Comparison of ENCODE assay signal across 8 cellular contexts in genomic region chr9:137077010-137077747, GRCh38. TPM values are rescaled to one million over a fixed set of nuclear protein-coding genes. Genes with fewer than 3 reads are reported as not detected.
DNase-seq lines count a peak whose midpoint lies in the region; ATAC-seq and TF ChIP-seq lines count a peak whose summit lies in the region.

UAP1L1 (plus strand) TSS chr9:137077517; CDS start chr9:137077533, 16 bp downstream.

- H3K4me2 ChIP-seq in mammary epithelial cell (ENCODE audit: insufficient read depth, low read depth, low read length) (peak within 1 kb of the TSS; percentile 92), skeletal muscle satellite cell (ENCODE audit: low read length) (peak within 1 kb of the TSS; percentile 91)

- DNase-seq in AG04449 (ENCODE audit: low read depth, low spot score) (no peak), T-helper 2 cell (peak in 3 of 5 experiments; percentile 51 to 69 (median 65)), mammary epithelial cell (no peak), iPS-NIHi11 (ENCODE audit: low spot score) (peak; percentile 55)

- intact Hi-C loops in mammary epithelial cell (cut with micrococcal nuclease), result no loop called here

- in situ Hi-C loops in mammary epithelial cell (cut with MboI; ENCODE audit: low sequenced_read_pairs in 2 of 2), result no loop called here

- BruUV-seq in mammary epithelial cell (replicated peaks; lab: Mats Ljungman, UMichigan), result no TSS peak

- no peaks in the 10 kb centered on the region for H3K9me3 ChIP-seq in mammary epithelial cell (replicated peaks; ENCODE audit: insufficient read depth, low read length)
- no peaks in the 10 kb centered on the region for H3K9me3 ChIP-seq in skeletal muscle satellite cell (replicated peaks; ENCODE audit: low read length)

- CTCF ChIA-PET in AG04449 (lab: Yijun Ruan, JAX) (interaction anchor here (0.7 to 17.0 kb wide), 7 partner anchors 9 to 150 kb away, joined by 3 to 208 read pairs (median 3); partner anchors contain the start of genes MAN1B1, NPDC1, RNF224 and SAPCD2), mammary epithelial cell (lab: Charles Lee; ENCODE audit: low non-redundant PET) (interaction anchor here (0.5 kb wide), 1 partner anchor 31 kb away, joined by 3 read pairs; the partner anchor contains the start of gene NPDC1)

- 69% methylated on average over 6 of the region's 87 CpGs for WGBS in mammary epithelial cell (ENCODE audit: low coverage, missing lambda C conversion rate)

- H3K79me2 ChIP-seq in mammary epithelial cell (ENCODE audit: insufficient read depth, low read length), result no peaks in the 10 kb centered on the region

- H3K36me3 ChIP-seq in mammary epithelial cell (ENCODE audit: insufficient read depth, low read length) (no peaks in the 10 kb centered on the region), skeletal muscle satellite cell (ENCODE audit: insufficient read depth, low read length) (peaks cover 31% of the 10 kb centered on the region)

- no peaks in the 10 kb centered on the region for H3K27me3 ChIP-seq in mammary epithelial cell (ENCODE audit: insufficient read depth, low read length)
- H3K27me3 ChIP-seq in skeletal muscle satellite cell (ENCODE audit: control insufficient read depth, insufficient read depth, low read length), result no peaks in the 10 kb centered on the region

- peak within 1 kb of the TSS; percentile 68 for H3K4me3 ChIP-seq in AG04449 (ENCODE audit: low read depth, low read length)
- peak within 1 kb of the TSS; percentile 56 to 79 (median 61) for H3K4me3 ChIP-seq in mammary epithelial cell (replicated peaks in 1 of 3; ENCODE audit: insufficient read depth in 1 of 3, low read depth in 2 of 3, low read length in 3 of 3)
- H3K4me3 ChIP-seq in skeletal muscle satellite cell (ENCODE audit: low read length), result peak within 1 kb of the TSS; percentile 91

- TF ChIP-seq CTCF in AG04449 (IDR thresholded peaks at IDR 0.05; ENCODE audit: insufficient read depth, low read length, missing control alignments), result no peak
- TF ChIP-seq CTCF in mammary epithelial cell (conservative IDR thresholded peaks at IDR 0.05 in 1 of 2, IDR thresholded peaks at IDR 0.05 in 1 of 2; ENCODE audit: extremely low read depth in 1 of 2, insufficient read depth in 1 of 2, low read depth in 1 of 2, low read length in 2 of 2), result no peak

- no peak within 1 kb of the TSS for H3K27ac ChIP-seq in mammary epithelial cell (ENCODE audit: insufficient read depth, low read depth, low read length)

- ATAC-seq in GM18861 (IDR thresholded peaks at IDR 0.05; ENCODE audit: unreplicated experiment) (peak; percentile 44), HG03571 (IDR thresholded peaks at IDR 0.05; ENCODE audit: unreplicated experiment) (peak; percentile 60), HG02870 (IDR thresholded peaks at IDR 0.05; ENCODE audit: unreplicated experiment) (no peak)

- no peaks in the 10 kb centered on the region for H4K20me1 ChIP-seq in mammary epithelial cell (ENCODE audit: insufficient read depth, low read length)

- peak within 1 kb of the TSS; percentile 70 for H2AFZ ChIP-seq in mammary epithelial cell (ENCODE audit: low read depth, low read length)

- H3K9ac ChIP-seq in mammary epithelial cell (ENCODE audit: insufficient read depth, low read length) (no peak within 1 kb of the TSS), skeletal muscle satellite cell (ENCODE audit: low read depth, low read length) (peak within 1 kb of the TSS; percentile 84)

- POLR2A ChIA-PET in AG04449 (lab: Yijun Ruan, JAX), result interaction anchor here (0.7 to 2.7 kb wide), 2 partner anchors 9 kb away, joined by 3 to 16 read pairs; partner anchors contain the start of gene MAN1B1

- H3K4me1 ChIP-seq in mammary epithelial cell (ENCODE audit: insufficient read depth, low read length), result peaks cover 10% of the 10 kb centered on the region
- peaks cover 12% of the 10 kb centered on the region for H3K4me1 ChIP-seq in skeletal muscle satellite cell (ENCODE audit: control insufficient read depth, insufficient read depth, low read length)

- dilution Hi-C loops in mammary epithelial cell (cut with HindIII; ENCODE audit: low sequenced_read_pairs), result no loop called here

RNA-seq across cellular contexts. Expression of gene UAP1L1, which starts in this region (rescaled TPM):
- 1 to 10 TPM; 5.3 to 7.5 TPM for total RNA-seq in mammary epithelial cell
- 3.9 TPM for polyA plus RNA-seq in mammary epithelial cell
- 14.2 TPM for polyA minus RNA-seq in mammary epithelial cell
- total RNA-seq in skeletal muscle satellite cell (2012; rRNA removed), result 13.2 and 13.5 TPM in 2 replicates

Comparison
In these comparisons a context has a peak if more than half of its experiments do, and no peak if none do; other contexts are left out.
1. DNase-seq: peak in T-helper 2 cell (3 of 5) and iPS-NIHi11 (single experiment); none in AG04449 (single experiment) and mammary epithelial cell (single experiment).
2. Peak in every context shown above with its lines, with median percentiles within 50 percentile points of each other: H3K4me3 ChIP-seq.